In genomic region chr22:49344196-49344595, GRCh38 we compare ENCODE assay signal across 22 cellular contexts.
A peak's percentile ranks its signal among the peaks of the same experiment; 100 is the strongest.
DNase-seq lines count a peak whose midpoint lies in the region; ATAC-seq and TF ChIP-seq lines count a peak whose summit lies in the region.
"Had no signal": no experiment of that assay in that cellular context is flagged by ENCODE, and none has a peak within 500 bp of the region (broad histone marks: within the 10 kb centered on the region; RNA-seq: fewer than 3 reads in every experiment).

No MANE protein-coding gene starts in this region.

- no peaks in the 10 kb centered on the region for H3K36me3 ChIP-seq in neural progenitor cell
- H3K36me3 ChIP-seq: SJCRH30 had no signal

- H2AFZ ChIP-seq in neural progenitor cell (replicated peaks), result no peak overlapping the region

- POLR2A ChIA-PET in WTC11 (lab: Charles Lee), result interaction anchor here (0.8 kb wide), 1 partner anchor 200 kb away, joined by 3 read pairs; no protein-coding TSS in a partner anchor

- no peaks in the 10 kb centered on the region for H3K9me3 ChIP-seq in neural progenitor cell (ENCODE audit: low read depth)
- H3K9me3 ChIP-seq: Caco-2, SJCRH30 had no signal

- H3K27ac Mint-ChIP-seq in WTC11, result no peak overlapping the region
- H3K27ac Mint-ChIP-seq in neural progenitor cell, result peak overlapping the region; percentile 65
- H3K27ac Mint-ChIP-seq: B cell; CD8-positive, alpha-beta T cell had no signal

- peaks cover 11% of the 10 kb centered on the region for H3K4me1 ChIP-seq in neural progenitor cell
- H3K4me1 ChIP-seq: Caco-2 had no signal

- H3K9me3 Mint-ChIP-seq in WTC11, result peaks cover 6% of the 10 kb centered on the region
- H3K9me3 Mint-ChIP-seq in neural progenitor cell, result peaks cover 8% of the 10 kb centered on the region
- H3K9me3 Mint-ChIP-seq: CD8-positive, alpha-beta T cell had no signal

- H3K27ac ChIP-seq in neural progenitor cell, result no peak overlapping the region
- H3K27ac ChIP-seq: C4-2B, SJCRH30 had no signal

- H3K4me1 Mint-ChIP-seq in WTC11 (peaks cover 5% of the 10 kb centered on the region; the same call in 1 of the 2 replicates), neural progenitor cell (peaks cover 20% of the 10 kb centered on the region)
- H3K4me1 Mint-ChIP-seq: B cell had no signal

- intact Hi-C loops in Right ventricle myocardium superior (cut with DNase I), result no loop called here

- ATAC-seq in WTC11 (no peak), HG03469 (IDR thresholded peaks at IDR 0.05; ENCODE audit: unreplicated experiment) (no peak), Right ventricle myocardium superior (ENCODE audit: poor library complexity) (no peak)
- ATAC-seq: CD8-positive, alpha-beta T cell; HepG2; K562; SK-N-SH treated with all-trans-retinoic acid at 6 μM for 48 hours had no signal

- no peaks in the 10 kb centered on the region for H3K27me3 Mint-ChIP-seq in WTC11 (ENCODE audit: low read depth)
- peaks cover 6% of the 10 kb centered on the region for H3K27me3 Mint-ChIP-seq in neural progenitor cell (ENCODE audit: insufficient read depth, low read depth)

- H3K79me2 ChIP-seq in neural progenitor cell (ENCODE audit: low read depth), result no peaks in the 10 kb centered on the region

- no peak overlapping the region for H3K4me3 ChIP-seq in neural progenitor cell
- H3K4me3 ChIP-seq: K562, SJCRH30 had no signal

- no peaks in the 10 kb centered on the region for H3K27me3 ChIP-seq in neural progenitor cell

- H3K4me3 Mint-ChIP-seq in WTC11 (no peak overlapping the region), neural progenitor cell (peak overlapping the region; percentile 33)
- H3K4me3 Mint-ChIP-seq: B cell; CD8-positive, alpha-beta T cell had no signal

- CTCF ChIA-PET in WTC11 (lab: Charles Lee), result no interaction called here

- H3F3A ChIP-seq in neural progenitor cell (ENCODE audit: low read depth), result no peaks in the 10 kb centered on the region

- no peak overlapping the region for H3K9ac ChIP-seq in neural progenitor cell

- no peaks in the 10 kb centered on the region for H3K36me3 Mint-ChIP-seq in WTC11
- no peaks in the 10 kb centered on the region for H3K36me3 Mint-ChIP-seq in neural progenitor cell
- H3K36me3 Mint-ChIP-seq: CD8-positive, alpha-beta T cell had no signal

- no peaks in the 10 kb centered on the region for H4K20me1 ChIP-seq in neural progenitor cell (ENCODE audit: low read depth)

- DNase-seq in WTC11 (ENCODE audit: low spot score) (peak; percentile 6), globus pallidus (ENCODE audit: low spot score) (peak; percentile 25), neural progenitor cell (ENCODE audit: low spot score) (peak; percentile 28), DMS79 treated with DMSO at 0.1 percent for 48 hours (lab: John Stamatoyannopoulos, UW) (no peak), NCI-H446 (lab: John Stamatoyannopoulos, UW) (no peak), Right ventricle myocardium superior (no peak)
- DNase-seq: Caco-2; CD8-positive, alpha-beta T cell; GF-D8; MV-4-11; NCI-H1105; NCI-H1436 treated with DMSO at 0.1 percent for 48 hours; NCI-H187 treated with DMSO at 0.1 percent for 48 hours; NCI-H524 treated with DMSO at 0.1 percent for 48 hours; NCI-H774; SJCRH30 had no signal

- no peak for TF ChIP-seq CTCF in WTC11 (IDR thresholded peaks at IDR 0.05)
- TF ChIP-seq CTCF in neural progenitor cell (IDR thresholded peaks at IDR 0.05), result no peak

- H3K4me2 ChIP-seq in neural progenitor cell, result no peak overlapping the region

TF ChIP-seq in WTC11, 78 proteins besides CTCF, POLR2A, EP300 and RAD21:
- TF ChIP-seq CDX4 (CRISPR knock-in tag; IDR thresholded peaks at IDR 0.05; ENCODE audit: borderline replicate concordance), result no peak
- no peak for TF ChIP-seq OVOL2 (CRISPR knock-in tag; IDR thresholded peaks at IDR 0.05; ENCODE audit: borderline replicate concordance)
- TF ChIP-seq RELA (CRISPR knock-in tag; IDR thresholded peaks at IDR 0.05; ENCODE audit: borderline replicate concordance), result no peak
- no peak for TF ChIP-seq ARID4B (CRISPR knock-in tag; IDR thresholded peaks at IDR 0.05; ENCODE audit: borderline replicate concordance)
- TF ChIP-seq FOXK1 (CRISPR knock-in tag; IDR thresholded peaks at IDR 0.05), result no peak
- TF ChIP-seq MXD4 (CRISPR knock-in tag; IDR thresholded peaks at IDR 0.05; ENCODE audit: borderline replicate concordance), result no peak

Comparison
In these comparisons a context has a peak if more than half of its experiments do, and no peak if none do; other contexts are left out.
1. DNase-seq: peak in WTC11 (single experiment), globus pallidus (single experiment) and neural progenitor cell (single experiment); none in DMS79 treated with DMSO at 0.1 percent for 48 hours (single experiment), NCI-H446 (0 of 2) and Right ventricle myocardium superior (single experiment).